ENCODE assay signal across 23 cellular contexts in the genomic region with DNA sequence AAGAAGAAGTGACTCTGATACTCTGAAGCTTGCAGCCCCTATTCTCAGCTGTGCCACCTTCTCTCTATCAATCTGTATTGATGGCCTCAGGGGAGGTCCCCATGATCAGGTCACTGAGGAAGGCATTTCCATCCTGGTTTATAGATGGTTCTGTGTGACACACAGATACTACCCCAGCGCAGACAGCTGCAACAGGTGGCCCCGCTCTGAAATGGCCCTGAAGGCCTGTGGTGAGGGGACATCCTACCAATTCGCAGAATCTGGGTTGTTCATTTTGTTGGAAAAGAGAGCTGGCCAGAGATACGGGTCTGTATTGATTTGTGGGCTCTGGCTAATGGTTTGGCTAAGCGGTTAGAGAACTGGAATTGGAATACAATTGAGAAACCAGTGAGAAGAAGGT. TPM values are rescaled to one million over a fixed set of nuclear protein-coding genes. Genes with fewer than 3 reads are reported as not detected.
"Had no signal": no experiment of that assay in that cellular context is flagged by ENCODE, and none has a peak within 500 bp of the region (broad histone marks: within the 10 kb centered on the region; RNA-seq: fewer than 3 reads in every experiment).

No MANE protein-coding gene starts in this region.

- ATAC-seq: activated CD8-positive, alpha-beta T cell treated with anti-CD3 and anti-CD28 coated beads, Interleukin-2, amount 10 ng/mL, durations not matched to agents 7 days and 5 days; T-helper 17 cell had no signal

- H3K4me3 Mint-ChIP-seq: activated CD8-positive, alpha-beta T cell treated with anti-CD3 and anti-CD28 coated beads, Interleukin-2, amount 10 ng/mL, durations not matched to agents 7 days and 5 days; activated naive CD4-positive, alpha-beta T cell treated with anti-CD3 and anti-CD28 coated beads for 36 hours; activated naive CD8-positive, alpha-beta T cell; T-helper 17 cell; WTC11 had no signal

- H3K36me3 ChIP-seq: brain microvascular endothelial cell, cardiac muscle cell, Peyer's patch had no signal

- H3K9me3 ChIP-seq: Peyer's patch had no signal

- H3K4me1 ChIP-seq: Peyer's patch had no signal

- DNase-seq: activated CD4-positive, alpha-beta T cell treated with anti-CD3 and anti-CD28 coated beads for 48 hours; activated CD4-positive, alpha-beta T cell treated with anti-CD3 and anti-CD28 coated beads, Interleukin-2, amount 50 U/mL, for 4 hours; activated CD4-positive, CD25-positive, alpha-beta regulatory T cell treated with anti-CD3 and anti-CD28 coated beads, Interleukin-2, amount 50 U/mL, for 72 hours; activated CD8-positive, alpha-beta memory T cell treated with anti-CD3 and anti-CD28 coated beads, Interleukin-2, amount 50 U/mL, for 48 hours; activated CD8-positive, alpha-beta T cell treated with anti-CD3 and anti-CD28 coated beads, Interleukin-2, amount 10 ng/mL, durations not matched to agents 7 days and 5 days; activated naive CD4-positive, alpha-beta T cell treated with anti-CD3 and anti-CD28 coated beads for 36 hours; activated T-cell treated with anti-CD3 and anti-CD28 coated beads, Interleukin-2, amount 50 U/mL, for 1 hour; brain microvascular endothelial cell; KG1; NCI-H1092; NCI-H1417 treated with DMSO at 0.1 percent for 48 hours; NCI-H1694; NCI-H2029; NCI-H524; Peyer's patch; SHP77; T-helper 17 cell; T-helper 9 cell had no signal

- H3K4me3 ChIP-seq: cardiac muscle cell, Peyer's patch had no signal

- H3K4me1 Mint-ChIP-seq: T-helper 17 cell, WTC11 had no signal

- H3K36me3 Mint-ChIP-seq: activated naive CD8-positive, alpha-beta T cell; WTC11 had no signal

- H3K27ac Mint-ChIP-seq: activated CD8-positive, alpha-beta T cell treated with anti-CD3 and anti-CD28 coated beads, Interleukin-2, amount 10 ng/mL, durations not matched to agents 7 days and 5 days; activated naive CD4-positive, alpha-beta T cell treated with anti-CD3 and anti-CD28 coated beads for 36 hours; activated naive CD8-positive, alpha-beta T cell; T-helper 17 cell; WTC11 had no signal

- H3K9me3 Mint-ChIP-seq: activated naive CD4-positive, alpha-beta T cell treated with anti-CD3 and anti-CD28 coated beads for 36 hours had no signal

- H3K27me3 ChIP-seq: brain microvascular endothelial cell, cardiac muscle cell, Peyer's patch had no signal

- H3K27ac ChIP-seq: brain microvascular endothelial cell, cardiac muscle cell, Peyer's patch had no signal

RNA-seq across cellular contexts. Expression of a gene that starts 21.7 kb away (rescaled TPM):
- total RNA-seq: activated CD8-positive, alpha-beta T cell treated with anti-CD3 and anti-CD28 coated beads, Interleukin-2, amount 10 ng/mL, durations not matched to agents 7 days and 5 days; activated naive CD4-positive, alpha-beta T cell treated with anti-CD3 and anti-CD28 coated beads for 36 hours; LHCN-M2; M059J; Peyer's patch had no signal
